In the genomic region with DNA sequence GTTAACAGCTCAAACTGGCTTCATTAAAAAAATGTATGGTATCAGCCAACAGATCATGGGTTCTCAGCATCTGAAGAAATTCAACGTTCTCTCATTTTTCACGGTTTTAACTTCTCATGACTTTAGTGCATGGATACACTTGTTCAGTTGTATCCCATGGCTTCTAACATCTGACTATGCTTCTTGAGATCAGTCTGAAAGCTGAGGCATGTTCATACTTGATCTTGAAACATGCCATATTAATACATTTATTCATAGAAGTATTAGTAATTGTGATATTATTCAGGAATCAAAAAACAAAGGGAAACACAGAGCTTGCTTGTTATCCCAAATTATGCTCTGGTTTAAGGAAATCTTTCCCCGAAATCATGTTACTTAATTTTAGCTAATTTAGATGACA, we compare ENCODE assay signal across 27 cellular contexts.
"Had no signal": no experiment of that assay in that cellular context is flagged by ENCODE, and none has a peak within 500 bp of the region (broad histone marks: within the 10 kb centered on the region; RNA-seq: fewer than 3 reads in every experiment).

No MANE protein-coding gene starts in this region.

- H3K36me3 ChIP-seq: esophagus squamous epithelium, gastroesophageal sphincter, heart left ventricle, left lung, lower lobe of right lung had no signal

- FAIRE-seq: colon, endothelial cell of umbilical vein, frontal cortex had no signal

- H3K9me3 ChIP-seq: esophagus squamous epithelium, lower lobe of right lung, mucosa of descending colon had no signal

- H3K27me3 Mint-ChIP-seq: naive B cell; naive thymus-derived CD8-positive, alpha-beta T cell had no signal

- H3K36me3 Mint-ChIP-seq: immature natural killer cell, mesothelial cell of epicardium had no signal

- H2AFZ ChIP-seq: hepatocyte had no signal

- H3K4me2 ChIP-seq: hepatocyte had no signal

- H3K4me3 Mint-ChIP-seq: immature natural killer cell; mesothelial cell of epicardium; naive B cell; naive thymus-derived CD8-positive, alpha-beta T cell had no signal

- H3K79me2 ChIP-seq: hepatocyte had no signal

- H3K4me3 ChIP-seq: coronary artery, dorsolateral prefrontal cortex, esophagus squamous epithelium, gastroesophageal sphincter, heart left ventricle, hepatocyte, left lung, lower lobe of right lung, mucosa of descending colon had no signal

- H3K4me1 ChIP-seq: esophagus squamous epithelium, gastroesophageal sphincter, left lung, lower lobe of right lung had no signal

- DNase-seq: dermis blood vessel endothelial cell; dorsolateral prefrontal cortex; effector CD4-positive, alpha-beta T cell; effector memory CD4-positive, alpha-beta T cell; erythroblast; esophagus squamous epithelium; foreskin fibroblast; heart left ventricle; hypothalamus; immature natural killer cell; islet precursor cell; left cardiac atrium; left lung; left ventricle myocardium superior; lower lobe of right lung; mesenchymal stem cell; mucosa of descending colon; naive B cell; naive thymus-derived CD8-positive, alpha-beta T cell had no signal

- H3K27ac Mint-ChIP-seq: immature natural killer cell; mesothelial cell of epicardium; naive B cell; naive thymus-derived CD8-positive, alpha-beta T cell had no signal

- H3K27me3 ChIP-seq: dorsolateral prefrontal cortex, esophagus squamous epithelium, gastroesophageal sphincter, heart left ventricle, hepatocyte, left lung had no signal

- H3K27ac ChIP-seq: coronary artery, dorsolateral prefrontal cortex, epithelial cell of prostate, esophagus squamous epithelium, gastroesophageal sphincter, heart left ventricle, hepatocyte, left lung, lower lobe of right lung had no signal

- H3K4me1 Mint-ChIP-seq: immature natural killer cell; mesothelial cell of epicardium; naive B cell; naive thymus-derived CD8-positive, alpha-beta T cell had no signal
